In the genomic region with DNA sequence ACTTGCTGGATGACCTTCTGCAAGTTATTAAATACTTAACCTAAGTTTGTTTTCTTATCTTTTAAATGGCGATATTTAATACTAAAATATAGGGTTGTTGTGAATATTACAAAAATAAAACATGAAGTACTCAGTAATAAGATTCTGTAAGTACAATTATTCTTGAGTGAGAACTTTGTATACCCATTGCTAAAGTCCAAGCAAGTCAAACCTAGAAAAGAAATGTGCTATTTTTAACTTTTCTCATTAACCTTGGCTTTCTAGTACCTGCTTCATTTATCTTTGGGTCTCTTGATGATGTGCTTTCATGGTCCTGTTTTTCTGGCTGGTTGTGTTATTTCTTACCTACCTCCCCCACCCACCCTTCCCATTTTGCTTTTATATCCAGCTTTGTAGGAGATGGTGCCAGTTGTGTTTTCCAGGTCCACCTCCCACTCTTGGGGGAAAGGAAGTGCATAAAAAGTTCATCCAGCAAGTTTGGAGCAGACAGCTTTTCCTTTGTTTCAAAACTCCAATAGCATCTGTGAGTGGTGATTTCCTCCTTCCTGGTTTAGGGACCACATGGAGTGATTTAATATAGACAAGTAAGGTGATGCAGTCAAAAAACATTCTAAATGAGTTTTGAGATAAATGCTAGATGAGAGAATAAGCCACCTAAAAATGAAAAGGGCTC, we compare ENCODE assay signal across 18 cellular contexts. TPM values are rescaled to one million over a fixed set of nuclear protein-coding genes. Genes with fewer than 3 reads are reported as not detected.
DNase-seq lines count a peak whose midpoint lies in the region; ATAC-seq and TF ChIP-seq lines count a peak whose summit lies in the region.
"Had no signal": no experiment of that assay in that cellular context is flagged by ENCODE, and none has a peak within 500 bp of the region (broad histone marks: within the 10 kb centered on the region; RNA-seq: fewer than 3 reads in every experiment).

No MANE protein-coding gene starts in this region.

- H3K4me1 Mint-ChIP-seq in activated T-cell treated with anti-CD3 and anti-CD28 coated beads, Interleukin-2, amount 50 U/mL, for 24 hours (ENCODE audit: low read depth) = no peaks in the 10 kb centered on the region

- no peak for TF ChIP-seq POLR2A in esophagus squamous epithelium (IDR thresholded peaks at IDR 0.05)

- H2AFZ ChIP-seq in ACC112 (ENCODE audit: low read length, unreplicated experiment) = no peak overlapping the region

- H3K9me3 ChIP-seq in Panc1 (ENCODE audit: control insufficient read depth, insufficient read depth, low read depth, low read length) (no peaks in the 10 kb centered on the region), esophagus squamous epithelium (no peaks in the 10 kb centered on the region)
- H3K9me3 ChIP-seq: Caco-2, SJCRH30 had no signal

- H3K36me3 Mint-ChIP-seq in activated T-cell treated with anti-CD3 and anti-CD28 coated beads, Interleukin-2, amount 50 U/mL, for 24 hours (ENCODE audit: low read depth) = no peaks in the 10 kb centered on the region

- TF ChIP-seq CTCF in Panc1 (IDR thresholded peaks at IDR 0.05) (no peak), esophagus squamous epithelium (IDR thresholded peaks at IDR 0.05) (no peak)

- H3K27ac ChIP-seq in ACC112 (ENCODE audit: low read depth, low read length) (peak overlapping the region; percentile 89; the same call in 1 of the 2 replicates), Panc1 (ENCODE audit: low read length) (peak overlapping the region; percentile 59; the same call in 1 of the 2 replicates), esophagus squamous epithelium (no peak overlapping the region)
- H3K27ac ChIP-seq: SJCRH30 had no signal

- ATAC-seq in GM18868 (IDR thresholded peaks at IDR 0.05; ENCODE audit: unreplicated experiment) = peak; percentile 35
- ATAC-seq in Panc1 = no peak
- ATAC-seq in HG02870 (IDR thresholded peaks at IDR 0.05; ENCODE audit: unreplicated experiment) = no peak
- no peak for ATAC-seq in GM18511 (IDR thresholded peaks at IDR 0.05; ENCODE audit: unreplicated experiment)

- H3K27me3 ChIP-seq in ACC112 (ENCODE audit: insufficient read depth, low read length) (no peaks in the 10 kb centered on the region), Panc1 (ENCODE audit: control insufficient read depth, insufficient read depth, low read length) (no peaks in the 10 kb centered on the region), esophagus squamous epithelium (no peaks in the 10 kb centered on the region)
- H3K27me3 ChIP-seq: SJCRH30 had no signal

- H3K27me3 Mint-ChIP-seq in activated T-cell treated with anti-CD3 and anti-CD28 coated beads, Interleukin-2, amount 50 U/mL, for 24 hours = no peaks in the 10 kb centered on the region

- H3K79me2 ChIP-seq in ACC112 (ENCODE audit: control insufficient read depth, insufficient read depth, low read length, unreplicated experiment) = no peaks in the 10 kb centered on the region

- DNase-seq in Panc1 (ENCODE audit: low read depth, low spot score) (no peak), kidney tubule cell (ENCODE audit: low spot score) (peak; percentile 34), esophagus squamous epithelium (lab: John Stamatoyannopoulos, UW) (no peak)
- DNase-seq in activated T-cell treated with anti-CD3 and anti-CD28 coated beads, Interleukin-2, amount 50 U/mL, for 24 hours = no peak
- DNase-seq: 8988T, Caco-2, EL, HFFc6, NCI-H1436, NCI-H2029, NCI-H2171 treated with DMSO at 0.1 percent for 48 hours, NCI-H446 treated with DMSO at 0.1 percent for 48 hours, NCI-H748 treated with DMSO at 0.1 percent for 48 hours, SJCRH30 had no signal

- no TSS peak for BruUV-seq in Panc1 (replicated peaks; lab: Mats Ljungman, UMichigan)

- POLR2A ChIA-PET in Panc1 (lab: Charles Lee) = no interaction called here

- CTCF ChIA-PET in Panc1 (lab: Charles Lee) = no interaction called here

- in situ Hi-C loops in Panc1 (cut with HindIII; ENCODE audit: low pct_unique_long_range_greater_than_20kb, low sequenced_read_pairs) = no loop called here

- no peak overlapping the region for H3K27ac Mint-ChIP-seq in activated T-cell treated with anti-CD3 and anti-CD28 coated beads, Interleukin-2, amount 50 U/mL, for 24 hours
- H3K27ac Mint-ChIP-seq: HFFc6 had no signal

- H3K4me1 ChIP-seq in ACC112 (ENCODE audit: control insufficient read depth, insufficient read depth, low read length, unreplicated experiment) = peaks cover 53% of the 10 kb centered on the region
- H3K4me1 ChIP-seq in Panc1 (ENCODE audit: control insufficient read depth, insufficient read depth, low read length) = no peaks in the 10 kb centered on the region
- H3K4me1 ChIP-seq in esophagus squamous epithelium = peaks cover 0 to 32% (median 0%) of the 10 kb centered on the region in 3 donors
- H3K4me1 ChIP-seq: Caco-2 had no signal

- peaks cover 2% of the 10 kb centered on the region for H3K9me3 Mint-ChIP-seq in activated T-cell treated with anti-CD3 and anti-CD28 coated beads, Interleukin-2, amount 50 U/mL, for 24 hours
- H3K9me3 Mint-ChIP-seq: HFFc6 had no signal

- no peak overlapping the region for H3K4me3 Mint-ChIP-seq in activated T-cell treated with anti-CD3 and anti-CD28 coated beads, Interleukin-2, amount 50 U/mL, for 24 hours
- H3K4me3 Mint-ChIP-seq: HFFc6 had no signal

- intact Hi-C loops in Panc1 (cut with micrococcal nuclease; ENCODE audit: unreplicated experiment) = loop anchor here (10.0 kb wide), 1 partner anchor 382 kb away; no protein-coding TSS in a partner anchor
- intact Hi-C loops in esophagus squamous epithelium (cut with DNase I) = no loop called here

- WGBS in esophagus squamous epithelium, 2 donors = 94 to 100% methylated on average over 1 of the region's 1 CpG

- no peaks in the 10 kb centered on the region for H3K36me3 ChIP-seq in ACC112 (ENCODE audit: insufficient read depth, low read length)
- H3K36me3 ChIP-seq in Panc1 (ENCODE audit: control insufficient read depth, insufficient read depth, low read length) = no peaks in the 10 kb centered on the region
- H3K36me3 ChIP-seq in esophagus squamous epithelium = no peaks in the 10 kb centered on the region
- H3K36me3 ChIP-seq: SJCRH30 had no signal

- H3K4me3 ChIP-seq in ACC112 (ENCODE audit: low read depth, low read length) = no peak overlapping the region
- no peak overlapping the region for H3K4me3 ChIP-seq in Panc1 (ENCODE audit: low read depth in 2 of 2, low read length in 2 of 2)
- no peak overlapping the region for H3K4me3 ChIP-seq in esophagus squamous epithelium
- H3K4me3 ChIP-seq: SJCRH30 had no signal

RNA-seq across cellular contexts. Expression of gene CXCL8, which starts 7.5 kb away (rescaled TPM):
- total RNA-seq in Panc1 (2021; ENCODE audit: unreplicated experiment) = 0.82 TPM
- polyA plus RNA-seq in Panc1 (2012; ENCODE audit: insufficient read length) = 1.4 TPM
- total RNA-seq in esophagus squamous epithelium = 10 to 100 TPM in 1 of 4 donors, 1 to 10 TPM in 1, under 1 TPM in 1, not detected in 1; 0.76 to 90.2 (median 2.4) TPM

Comparison
In these comparisons a context has a peak if more than half of its experiments do, and no peak if none do; other contexts are left out.
1. H3K27ac ChIP-seq: peak in ACC112 (single experiment) and Panc1 (single experiment); none in esophagus squamous epithelium (0 of 4).